In the genomic region with DNA sequence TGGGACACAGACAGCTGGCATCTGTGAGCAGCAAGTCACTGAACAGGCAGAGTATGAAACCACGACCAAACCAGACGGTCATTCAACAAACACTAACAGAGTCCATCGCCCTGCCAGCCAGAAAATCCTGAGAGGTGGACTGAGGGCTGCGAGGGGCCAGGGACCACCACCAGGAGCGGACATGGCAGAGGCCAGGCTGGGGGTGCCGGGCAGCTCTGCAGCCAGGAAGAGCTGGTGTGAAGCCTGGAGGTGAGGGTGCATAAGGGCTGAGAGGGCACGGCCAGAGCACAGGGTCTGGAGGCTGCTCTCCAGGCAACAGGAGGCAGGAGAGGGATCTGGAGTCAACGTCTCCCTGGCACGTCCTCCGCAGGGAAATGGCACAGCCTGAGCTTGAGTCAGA, we compare ENCODE assay signal across 32 cellular contexts.
"Had no signal": no experiment of that assay in that cellular context is flagged by ENCODE, and none has a peak within 500 bp of the region (broad histone marks: within the 10 kb centered on the region; RNA-seq: fewer than 3 reads in every experiment).

No MANE protein-coding gene starts in this region.

- H3K9me3 ChIP-seq: ascending aorta, breast epithelium, colonic mucosa, esophagus muscularis mucosa, gastrocnemius medialis had no signal

- H3K27me3 ChIP-seq: ascending aorta, breast epithelium, cardiac muscle cell, colonic mucosa, esophagus muscularis mucosa, foreskin keratinocyte, gastrocnemius medialis had no signal

- H3K4me3 ChIP-seq: ascending aorta, breast epithelium, cardiac muscle cell, colonic mucosa, esophagus muscularis mucosa, gastrocnemius medialis had no signal

- H3K27ac Mint-ChIP-seq: activated B cell treated with CpG ODN at 0.5 μM for 24 hours; activated naive CD4-positive, alpha-beta T cell treated with anti-CD3 and anti-CD28 coated beads, Interleukin-2, amount 10 ng/mL, durations not matched to agents 7 days and 5 days; activated naive CD4-positive, alpha-beta T cell treated with anti-CD3 and anti-CD28 coated beads, Interleukin-2, amount 50 U/mL, for 72 hours; activated naive CD8-positive, alpha-beta T cell treated with anti-CD3 and anti-CD28 coated beads, Interleukin-2, amount 10 ng/mL, durations not matched to agents 7 days and 5 days; activated T-cell treated with anti-CD3 and anti-CD28 coated beads, Interleukin-2, amount 50 U/mL, for 24 hours; activated T-cell treated with anti-CD3 and anti-CD28 coated beads, Interleukin-2, amount 50 U/mL, for 72 hours; brain; T-helper 2 cell treated with Interferon-gamma antibody and Interleukin-4, amounts not matched to agents 5 μg/mL and 100 μg/mL, for 36 hours had no signal

- H3K4me1 Mint-ChIP-seq: activated B cell treated with CpG ODN at 0.5 μM for 24 hours, brain had no signal

- H3K27me3 Mint-ChIP-seq: activated B cell treated with CpG ODN at 0.5 μM for 24 hours; activated naive CD4-positive, alpha-beta T cell treated with anti-CD3 and anti-CD28 coated beads, Interleukin-2, amount 10 ng/mL, durations not matched to agents 7 days and 5 days; activated naive CD8-positive, alpha-beta T cell treated with anti-CD3 and anti-CD28 coated beads, Interleukin-2, amount 10 ng/mL, durations not matched to agents 7 days and 5 days; activated T-cell treated with anti-CD3 and anti-CD28 coated beads, Interleukin-2, amount 50 U/mL, for 24 hours; T-helper 17 cell had no signal

- H3K4me1 ChIP-seq: ascending aorta, breast epithelium, colonic mucosa, foreskin keratinocyte, gastrocnemius medialis had no signal

- ATAC-seq: activated CD4-positive, CD25-positive, alpha-beta regulatory T cell treated with anti-CD3 and anti-CD28 coated beads, Interleukin-2, amount 50 U/mL, for 24 hours; activated naive CD4-positive, alpha-beta T cell treated with anti-CD3 and anti-CD28 coated beads, Interleukin-2, amount 50 U/mL, for 72 hours; activated T-cell treated with anti-CD3 and anti-CD28 coated beads, Interleukin-2, amount 50 U/mL, for 72 hours; foreskin keratinocyte; gastrocnemius medialis; T-helper 17 cell had no signal

- H3K36me3 ChIP-seq: breast epithelium, colonic mucosa had no signal

- FAIRE-seq: endometrium had no signal

- H3K27ac ChIP-seq: ascending aorta, breast epithelium, cardiac muscle cell, colonic mucosa, esophagus muscularis mucosa, foreskin keratinocyte, gastrocnemius medialis, WERI-Rb-1 had no signal

- DNase-seq: activated B cell treated with CpG ODN at 0.5 μM for 24 hours; activated CD4-positive, alpha-beta T cell treated with anti-CD3 and anti-CD28 coated beads for 48 hours; activated CD4-positive, alpha-beta T cell treated with anti-CD3 and anti-CD28 coated beads, Interleukin-2, amount 50 U/mL, for 1 hour; activated CD4-positive, alpha-beta T cell treated with anti-CD3 and anti-CD28 coated beads, Interleukin-2, amount 50 U/mL, for 48 hours; activated CD8-positive, alpha-beta memory T cell treated with anti-CD3 and anti-CD28 coated beads, Interleukin-2, amount 50 U/mL, for 48 hours; activated gamma-delta T cell; activated naive CD4-positive, alpha-beta T cell; activated naive CD4-positive, alpha-beta T cell treated with anti-CD3 and anti-CD28 coated beads, Interleukin-2, amount 10 ng/mL, durations not matched to agents 7 days and 5 days; activated naive CD8-positive, alpha-beta T cell treated with anti-CD3 and anti-CD28 coated beads, Interleukin-2, amount 10 ng/mL, durations not matched to agents 7 days and 5 days; activated T-cell treated with anti-CD3 and anti-CD28 coated beads for 4 hours; activated T-cell treated with anti-CD3 and anti-CD28 coated beads, Interleukin-2, amount 50 U/mL, for 24 hours; activated T-cell treated with anti-CD3 and anti-CD28 coated beads, Interleukin-2, amount 50 U/mL, for 72 hours; central memory CD4-positive, alpha-beta T cell; cerebellar nuclear complex; colonic mucosa; effector CD8-positive, alpha-beta T cell; foreskin keratinocyte; gastrocnemius medialis; glutamatergic neuron; T-helper 1 cell; T-helper 17 cell; T1000; WERI-Rb-1 had no signal

- H3K9me3 Mint-ChIP-seq: activated B cell treated with CpG ODN at 0.5 μM for 24 hours; activated naive CD4-positive, alpha-beta T cell treated with anti-CD3 and anti-CD28 coated beads, Interleukin-2, amount 10 ng/mL, durations not matched to agents 7 days and 5 days; activated naive CD4-positive, alpha-beta T cell treated with anti-CD3 and anti-CD28 coated beads, Interleukin-2, amount 50 U/mL, for 72 hours; activated naive CD8-positive, alpha-beta T cell treated with anti-CD3 and anti-CD28 coated beads, Interleukin-2, amount 10 ng/mL, durations not matched to agents 7 days and 5 days; activated T-cell treated with anti-CD3 and anti-CD28 coated beads, Interleukin-2, amount 50 U/mL, for 24 hours; activated T-cell treated with anti-CD3 and anti-CD28 coated beads, Interleukin-2, amount 50 U/mL, for 72 hours; T-helper 2 cell treated with Interferon-gamma antibody and Interleukin-4, amounts not matched to agents 5 μg/mL and 100 μg/mL, for 36 hours had no signal

- H3K4me3 Mint-ChIP-seq: activated B cell treated with CpG ODN at 0.5 μM for 24 hours; activated naive CD4-positive, alpha-beta T cell treated with anti-CD3 and anti-CD28 coated beads, Interleukin-2, amount 10 ng/mL, durations not matched to agents 7 days and 5 days; activated naive CD8-positive, alpha-beta T cell treated with anti-CD3 and anti-CD28 coated beads, Interleukin-2, amount 10 ng/mL, durations not matched to agents 7 days and 5 days; activated T-cell treated with anti-CD3 and anti-CD28 coated beads, Interleukin-2, amount 50 U/mL, for 24 hours; activated T-cell treated with anti-CD3 and anti-CD28 coated beads, Interleukin-2, amount 50 U/mL, for 72 hours; brain; T-helper 17 cell; T-helper 2 cell treated with Interferon-gamma antibody and Interleukin-4, amounts not matched to agents 5 μg/mL and 100 μg/mL, for 36 hours had no signal
